In the genomic region with DNA sequence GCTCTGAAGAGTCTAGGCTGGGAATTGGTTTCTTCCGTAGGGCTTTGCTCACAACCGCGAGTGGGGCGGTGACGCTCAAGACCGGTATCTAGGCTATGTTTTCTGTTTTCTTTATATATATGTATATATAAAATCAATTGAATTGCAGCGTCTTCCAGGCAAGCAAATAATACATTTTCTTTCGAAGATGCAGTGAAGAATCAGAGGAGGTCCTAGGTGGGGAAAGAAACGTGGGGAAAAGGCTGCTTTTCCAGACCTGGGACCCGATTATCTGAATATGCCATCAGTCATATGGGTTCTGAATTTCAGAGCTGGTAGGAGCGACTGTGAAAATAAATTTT, we compare ENCODE assay signal across 9 cellular contexts. TPM values are rescaled to one million over a fixed set of nuclear protein-coding genes. Genes with fewer than 3 reads are reported as not detected.
DNase-seq lines count a peak whose midpoint lies in the region; ATAC-seq, FAIRE-seq and TF ChIP-seq lines count a peak whose summit lies in the region.
"Had no signal": no experiment of that assay in that cellular context is flagged by ENCODE, and none has a peak within 500 bp of the region (broad histone marks: within the 10 kb centered on the region; RNA-seq: fewer than 3 reads in every experiment).

No MANE protein-coding gene starts in this region.

- H3K27ac Mint-ChIP-seq in naive thymus-derived CD8-positive, alpha-beta T cell, result no peak overlapping the region

- peaks cover 25% of the 10 kb centered on the region for H3K27me3 ChIP-seq in HUES6 (ENCODE audit: control insufficient read depth, insufficient read depth, low read length)
- peaks cover 0 to 4% of the 10 kb centered on the region in 2 donors for H3K27me3 ChIP-seq in duodenal mucosa (ENCODE audit: control insufficient read depth in 1 of 2, insufficient read depth in 2 of 2, low read length in 2 of 2)

- TF ChIP-seq POLR2A in GM12891 (IDR thresholded peaks at IDR 0.05; ENCODE audit: low read depth, low read length), result no peak

- H3K27ac ChIP-seq in HUES6 (ENCODE audit: low read depth, low read length) (no peak overlapping the region), duodenal mucosa (ENCODE audit: low read depth, low read length) (no peak overlapping the region), RWPE1 (no peak overlapping the region)

- H3K36me3 ChIP-seq in HUES6 (ENCODE audit: control insufficient read depth, insufficient read depth, low read length) (no peaks in the 10 kb centered on the region), duodenal mucosa (ENCODE audit: control insufficient read depth in 1 of 2, insufficient read depth in 2 of 2, low read length in 2 of 2) (no peaks in the 10 kb centered on the region)

- TF ChIP-seq CTCF in AG09309 (IDR thresholded peaks at IDR 0.05; ENCODE audit: control insufficient read depth, insufficient read depth, low read depth, low read length, missing control alignments) (no peak), RWPE1 (conservative IDR thresholded peaks at IDR 0.05; ENCODE audit: low read depth) (no peak)

- H3K4me3 ChIP-seq in AG09309 (ENCODE audit: control insufficient read depth, low read depth, low read length) (peak overlapping the region; percentile 73), HUES6 (ENCODE audit: low read depth, low read length) (peak overlapping the region; percentile 94), duodenal mucosa (ENCODE audit: low read depth in 1 of 2, low read length in 2 of 2) (peak overlapping the region; percentile 68 to 75)

- CTCF ChIA-PET in RWPE1 (lab: Yijun Ruan, JAX), result no interaction called here

- H3K9me3 ChIP-seq in HUES6 (ENCODE audit: control insufficient read depth, insufficient read depth, low read depth, low read length), result no peaks in the 10 kb centered on the region
- H3K9me3 ChIP-seq in duodenal mucosa (ENCODE audit: control insufficient read depth in 1 of 2, low read length in 2 of 2), result no peaks in the 10 kb centered on the region

- peaks cover 13 to 32% (median 22%) of the 10 kb centered on the region in 5 donors for H3K27me3 Mint-ChIP-seq in naive thymus-derived CD8-positive, alpha-beta T cell

- peak overlapping the region; percentile 27 to 68 (median 57) for H3K4me3 Mint-ChIP-seq in naive thymus-derived CD8-positive, alpha-beta T cell

- H3K9me3 Mint-ChIP-seq in naive thymus-derived CD8-positive, alpha-beta T cell, result peaks cover 0 to 2% (median 0%) of the 10 kb centered on the region in 9 donors

- H3K4me1 Mint-ChIP-seq in naive thymus-derived CD8-positive, alpha-beta T cell, result peaks cover 7 to 15% (median 12%) of the 10 kb centered on the region in 4 donors

- H3K36me3 Mint-ChIP-seq in naive thymus-derived CD8-positive, alpha-beta T cell, result no peaks in the 10 kb centered on the region

- no peak for DNase-seq in AG09309 (ENCODE audit: low read depth)
- no peak for DNase-seq in naive thymus-derived CD8-positive, alpha-beta T cell
- DNase-seq in NCI-H1092 treated with DMSO at 0.1 percent for 48 hours (lab: John Stamatoyannopoulos, UW), result no peak
- DNase-seq in activated effector memory CD4-positive, alpha-beta T cell treated with Interleukin-2 at 50 U/mL for 16 hours, result no peak
- no peak for DNase-seq in RWPE1 (ENCODE audit: low spot score)
- no peak for DNase-seq in GM12891 (ENCODE audit: insufficient read length, low spot score)
- DNase-seq: activated effector memory CD4-positive, alpha-beta T cell treated with anti-CD3 and anti-CD28 coated beads, Interleukin-2, amount 50 U/mL, for 16 hours had no signal

- H3K4me1 ChIP-seq in HUES6 (ENCODE audit: control insufficient read depth, insufficient read depth, low read length) (peaks cover 19% of the 10 kb centered on the region), duodenal mucosa (ENCODE audit: control insufficient read depth in 1 of 2, insufficient read depth in 2 of 2, low read length in 2 of 2) (peaks cover 10 to 11% of the 10 kb centered on the region in 2 donors)

- FAIRE-seq in GM12891 (lab: Jason Lieb, UNC), result no peak

- POLR2A ChIA-PET in naive thymus-derived CD8-positive, alpha-beta T cell (lab: Charles Lee), result no interaction called here
- POLR2A ChIA-PET in RWPE1 (lab: Yijun Ruan, JAX; ENCODE audit: low non-redundant PET), result no interaction called here

- ATAC-seq in naive thymus-derived CD8-positive, alpha-beta T cell, result no peak

- H3K9ac ChIP-seq in HUES6 (ENCODE audit: low read length) (no peak overlapping the region), duodenal mucosa (ENCODE audit: low read depth in 1 of 2, low read length in 2 of 2) (no peak overlapping the region)

TF ChIP-seq in GM12891, 5 proteins besides CTCF, POLR2A, EP300 and RAD21:
- no peak for TF ChIP-seq TAF1 (IDR thresholded peaks at IDR 0.05; ENCODE audit: low read depth, low read length)
- no peak for TF ChIP-seq SPI1 (IDR thresholded peaks at IDR 0.05; ENCODE audit: low read depth, low read length)
- TF ChIP-seq POLR2AphosphoS5 (IDR thresholded peaks at IDR 0.05; ENCODE audit: low read depth, low read length), result no peak
- TF ChIP-seq POU2F2 (IDR thresholded peaks at IDR 0.05; ENCODE audit: low read depth, low read length), result no peak
- TF ChIP-seq PAX5 (IDR thresholded peaks at IDR 0.05; ENCODE audit: insufficient read depth, low read length, severe bottlenecking), result no peak
TF ChIP-seq in GM12891: peak in this region for 0.

RNA-seq across cellular contexts. Expression of a gene that starts 0.7 kb away (rescaled TPM):
- total RNA-seq in naive thymus-derived CD8-positive, alpha-beta T cell, result not detected
- polyA plus RNA-seq in naive thymus-derived CD8-positive, alpha-beta T cell, result under 1 TPM in 1 of 3 donors, not detected in 2; 0.16 TPM
- polyA plus RNA-seq in GM12891 (2012; ENCODE audit: low read depth, missing spikeins), result 0.03 TPM
